ENCODE assay signal across 2 cellular contexts in genomic region chr11:46944356-46944755, GRCh38.
TF ChIP-seq lines count a peak whose summit lies in the region.

No MANE protein-coding gene starts in this region.

TF ChIP-seq in HEK293, 187 proteins besides CTCF, POLR2A, EP300 and RAD21:
- peak; percentile 65 for TF ChIP-seq ZNF18 (tag by site-specific recombination; IDR thresholded peaks at IDR 0.05)
- TF ChIP-seq ZNF518A (tag by site-specific recombination; conservative IDR thresholded peaks at IDR 0.05; ENCODE audit: low read depth): no peak
- peak; percentile 55; the same call in 1 of the 2 replicates for TF ChIP-seq ZNF664 (tag by site-specific recombination; IDR thresholded peaks at IDR 0.05)
- TF ChIP-seq ZNF157 (tag by site-specific recombination; IDR thresholded peaks at IDR 0.05): no peak
- no peak for TF ChIP-seq RBAK (tag by site-specific recombination; IDR thresholded peaks at IDR 0.05)
- no peak for TF ChIP-seq AEBP2 (tag by site-specific recombination; IDR thresholded peaks at IDR 0.05; ENCODE audit: borderline replicate concordance)
- no peak for TF ChIP-seq ZNF488 (tag by site-specific recombination; IDR thresholded peaks at IDR 0.05)

TF ChIP-seq in K562, 482 proteins besides CTCF, POLR2A, EP300 and RAD21:
- TF ChIP-seq HCFC1 (IDR thresholded peaks at IDR 0.05; ENCODE audit: low read depth, low read length) (no peak), ELK1 (CRISPR knock-in tag; IDR thresholded peaks at IDR 0.05) (no peak), RBM39 (optimal IDR thresholded peaks at IDR 0.05; ENCODE audit: low read depth, low read length) (no peak), POLR3G (IDR thresholded peaks at IDR 0.05; ENCODE audit: extremely low read depth, insufficient read length, insufficient replicate concordance) (no peak), ETS1 (conservative IDR thresholded peaks at IDR 0.05; ENCODE audit: control insufficient read depth, low read depth, low read length) (no peak), CREB1 (IDR thresholded peaks at IDR 0.05) (no peak), CREB1 (CRISPR knock-in tag; IDR thresholded peaks at IDR 0.05) (no peak), ZNF717 (CRISPR knock-in tag; IDR thresholded peaks at IDR 0.05) (no peak), ZNF583 (CRISPR knock-in tag; IDR thresholded peaks at IDR 0.05) (no peak), NR2C1 (IDR thresholded peaks at IDR 0.05) (no peak), NR2C1 (tag; IDR thresholded peaks at IDR 0.05) (no peak), DNMT1 (IDR thresholded peaks at IDR 0.05) (no peak), HDAC6 (IDR thresholded peaks at IDR 0.05; ENCODE audit: low read depth, low read length) (no peak), SOX6 (IDR thresholded peaks at IDR 0.05) (no peak)
